14 cellular contexts compared by ENCODE assay signal in genomic region chr2:229129738-229130371, GRCh38.
DNase-seq lines count a peak whose midpoint lies in the region; ATAC-seq and TF ChIP-seq lines count a peak whose summit lies in the region.
"Had no signal": no experiment of that assay in that cellular context is flagged by ENCODE, and none has a peak within 500 bp of the region (broad histone marks: within the 10 kb centered on the region; RNA-seq: fewer than 3 reads in every experiment).

No MANE protein-coding gene starts in this region.

- no peak overlapping the region for H3K4me3 ChIP-seq in fibroblast of villous mesenchyme (ENCODE audit: low read depth, low read length)
- no peak overlapping the region for H3K4me3 ChIP-seq in trophoblast cell (ENCODE audit: low read depth, low read length)
- H3K4me3 ChIP-seq: gastrocnemius medialis had no signal

- intact Hi-C loops in head of caudate nucleus (cut with DNase I), result no loop called here

- H3K4me1 ChIP-seq in trophoblast cell (ENCODE audit: control insufficient read depth in 1 of 2, insufficient read depth in 2 of 2, low read length in 2 of 2), result peaks cover 0 to 11% of the 10 kb centered on the region in 2 experiments

- DNase-seq in AG20443 (ENCODE audit: low spot score) (peak; percentile 40), fibroblast of villous mesenchyme (ENCODE audit: low read depth) (peak; percentile 51), trophoblast cell (peak; percentile 87), head of caudate nucleus (no peak), NCI-H1417 treated with DMSO at 0.1 percent for 48 hours (lab: John Stamatoyannopoulos, UW) (no peak)
- no peak for DNase-seq in effector CD4-positive, alpha-beta T cell
- DNase-seq: activated CD4-positive, alpha-beta T cell treated with anti-CD3 and anti-CD28 coated beads for 48 hours; C1 segment of cervical spinal cord; gastrocnemius medialis; Karpas-422; NCI-H2107; stimulated activated CD4-positive, alpha-beta T cell treated with anti-CD3 and anti-CD28 coated beads, Interleukin-15, amount 100 ng/mL, for 24 hours had no signal

- ATAC-seq in SK-N-SH treated with all-trans-retinoic acid at 6 μM for 48 hours (no peak), HG02970 (IDR thresholded peaks at IDR 0.05; ENCODE audit: low FRiP score, unreplicated experiment) (no peak)
- ATAC-seq: gastrocnemius medialis had no signal

- no peak overlapping the region for H3K9ac ChIP-seq in trophoblast cell (ENCODE audit: low read length)

- H3K14ac ChIP-seq in trophoblast cell (ENCODE audit: low read length), result no peak overlapping the region

- no peak overlapping the region for H4K12ac ChIP-seq in trophoblast cell (ENCODE audit: low read depth, low read length)

- H3K4me2 ChIP-seq in trophoblast cell (ENCODE audit: low read length), result peak overlapping the region; percentile 52

- peaks cover 4% of the 10 kb centered on the region for H3K79me1 ChIP-seq in trophoblast cell (ENCODE audit: low read length)

- no peak for TF ChIP-seq CTCF in fibroblast of villous mesenchyme (IDR thresholded peaks at IDR 0.05; ENCODE audit: insufficient read depth, low read depth, low read length)

- H3K4ac ChIP-seq in trophoblast cell (ENCODE audit: low read depth, low read length), result no peak overlapping the region

- H2AFZ ChIP-seq in trophoblast cell (ENCODE audit: insufficient read depth, low read length, poor library complexity), result no peak overlapping the region

- H2BK5ac ChIP-seq in trophoblast cell (ENCODE audit: low read depth, low read length, poor library complexity), result no peak overlapping the region

- H3K18ac ChIP-seq in trophoblast cell (ENCODE audit: low read length), result no peak overlapping the region

- no peak overlapping the region for H2BK12ac ChIP-seq in trophoblast cell (ENCODE audit: low read length)

- no peaks in the 10 kb centered on the region for H3K36me3 ChIP-seq in trophoblast cell (ENCODE audit: control insufficient read depth in 1 of 2, insufficient read depth in 2 of 2, low read length in 2 of 2)
- H3K36me3 ChIP-seq: gastrocnemius medialis had no signal

- H2AK5ac ChIP-seq in trophoblast cell (ENCODE audit: low read length), result no peak overlapping the region

- WGBS in trophoblast cell (ENCODE audit: extremely low coverage, insufficient coverage, insufficient read length), result no CpG with 5 or more reads among the region's 12 CpGs

- H3K9me3 ChIP-seq in trophoblast cell (ENCODE audit: insufficient read depth, low read depth, low read length), result no peaks in the 10 kb centered on the region
- H3K9me3 ChIP-seq: gastrocnemius medialis had no signal

- H2BK120ac ChIP-seq in trophoblast cell (ENCODE audit: insufficient read depth, low read length, poor library complexity), result no peak overlapping the region

- H3K27ac ChIP-seq in trophoblast cell (ENCODE audit: low read depth, low read length), result peak overlapping the region; percentile 88
- H3K27ac ChIP-seq: gastrocnemius medialis had no signal

- H4K8ac ChIP-seq in trophoblast cell (ENCODE audit: low read depth, low read length), result no peak overlapping the region

- H3K23ac ChIP-seq in trophoblast cell (ENCODE audit: low read length), result no peak overlapping the region

- no peak overlapping the region for H4K91ac ChIP-seq in trophoblast cell (ENCODE audit: low read depth, low read length)

- no peaks in the 10 kb centered on the region for H3K27me3 ChIP-seq in trophoblast cell (ENCODE audit: insufficient read depth, low read length)
- H3K27me3 ChIP-seq: gastrocnemius medialis had no signal

- H3K79me2 ChIP-seq in trophoblast cell (ENCODE audit: control insufficient read depth, insufficient read depth, low read length, poor library complexity), result no peaks in the 10 kb centered on the region

TF ChIP-seq in SK-N-SH treated with all-trans-retinoic acid at 6 μM for 48 hours, 23 proteins besides CTCF, POLR2A, EP300 and RAD21:
- no peak for TF ChIP-seq CREB5 (CRISPR knock-in tag; IDR thresholded peaks at IDR 0.05; ENCODE audit: low read depth)
- peak; percentile 66; the same call in 1 of the 2 replicates for TF ChIP-seq ISL1 (CRISPR knock-in tag; IDR thresholded peaks at IDR 0.05)

Comparison
In these comparisons a context has a peak if more than half of its experiments do, and no peak if none do; other contexts are left out.
1. DNase-seq: peak in AG20443 (single experiment), fibroblast of villous mesenchyme (single experiment) and trophoblast cell (2 of 2); none in effector CD4-positive, alpha-beta T cell (single experiment), head of caudate nucleus (0 of 42) and NCI-H1417 treated with DMSO at 0.1 percent for 48 hours (single experiment).